Comparison of ENCODE assay signal across 2 cellular contexts in the genomic region with DNA sequence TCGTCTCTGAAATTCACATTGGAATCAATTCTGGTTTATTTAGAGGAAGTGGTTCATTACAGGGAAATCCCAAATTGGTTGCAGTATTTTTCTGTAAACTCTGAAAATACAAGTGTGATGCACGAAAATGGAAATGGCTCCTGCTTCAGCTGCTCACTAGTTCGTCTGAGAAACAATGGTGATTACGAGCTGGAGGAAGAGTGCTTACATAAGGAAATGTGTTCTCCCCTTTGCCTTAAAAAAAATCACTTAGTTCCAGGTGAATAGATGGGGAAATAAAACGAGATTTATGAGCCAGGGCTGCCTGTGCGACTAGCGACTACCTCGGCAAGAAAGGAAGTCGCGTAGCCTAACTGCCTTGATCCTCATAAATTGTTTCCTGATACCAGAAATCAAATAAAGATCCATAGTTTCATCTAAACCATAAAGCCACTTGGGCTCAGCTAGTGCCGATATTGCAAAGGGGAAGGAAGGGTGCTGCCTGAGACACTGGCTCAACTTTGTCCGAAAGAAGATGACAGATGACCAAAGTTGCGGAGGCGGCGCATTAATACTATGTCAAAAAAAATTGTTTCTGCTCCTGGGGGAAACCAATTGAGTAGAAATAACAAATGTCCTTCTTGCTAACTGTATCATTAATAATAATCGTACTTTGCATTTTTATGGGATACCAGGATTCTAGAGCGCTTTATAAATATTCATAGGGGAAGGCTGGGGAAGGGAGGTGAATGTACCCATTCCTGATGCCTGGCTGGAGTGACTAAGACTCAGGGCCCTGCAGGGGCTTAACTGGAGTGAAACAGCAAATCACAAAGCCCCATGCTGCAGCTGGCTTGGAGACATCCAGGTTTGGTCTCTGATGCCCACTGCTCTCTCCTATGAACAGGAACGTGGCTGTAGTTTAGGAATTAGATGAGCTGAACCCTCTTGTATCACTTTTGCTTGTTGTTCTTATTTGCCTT.
TF ChIP-seq lines count a peak whose summit lies in the region.

No MANE protein-coding gene starts in this region.

TF ChIP-seq in GM12878, 131 proteins besides CTCF, POLR2A, EP300 and RAD21 (continued from another document):
- TF ChIP-seq, protein P1, sequence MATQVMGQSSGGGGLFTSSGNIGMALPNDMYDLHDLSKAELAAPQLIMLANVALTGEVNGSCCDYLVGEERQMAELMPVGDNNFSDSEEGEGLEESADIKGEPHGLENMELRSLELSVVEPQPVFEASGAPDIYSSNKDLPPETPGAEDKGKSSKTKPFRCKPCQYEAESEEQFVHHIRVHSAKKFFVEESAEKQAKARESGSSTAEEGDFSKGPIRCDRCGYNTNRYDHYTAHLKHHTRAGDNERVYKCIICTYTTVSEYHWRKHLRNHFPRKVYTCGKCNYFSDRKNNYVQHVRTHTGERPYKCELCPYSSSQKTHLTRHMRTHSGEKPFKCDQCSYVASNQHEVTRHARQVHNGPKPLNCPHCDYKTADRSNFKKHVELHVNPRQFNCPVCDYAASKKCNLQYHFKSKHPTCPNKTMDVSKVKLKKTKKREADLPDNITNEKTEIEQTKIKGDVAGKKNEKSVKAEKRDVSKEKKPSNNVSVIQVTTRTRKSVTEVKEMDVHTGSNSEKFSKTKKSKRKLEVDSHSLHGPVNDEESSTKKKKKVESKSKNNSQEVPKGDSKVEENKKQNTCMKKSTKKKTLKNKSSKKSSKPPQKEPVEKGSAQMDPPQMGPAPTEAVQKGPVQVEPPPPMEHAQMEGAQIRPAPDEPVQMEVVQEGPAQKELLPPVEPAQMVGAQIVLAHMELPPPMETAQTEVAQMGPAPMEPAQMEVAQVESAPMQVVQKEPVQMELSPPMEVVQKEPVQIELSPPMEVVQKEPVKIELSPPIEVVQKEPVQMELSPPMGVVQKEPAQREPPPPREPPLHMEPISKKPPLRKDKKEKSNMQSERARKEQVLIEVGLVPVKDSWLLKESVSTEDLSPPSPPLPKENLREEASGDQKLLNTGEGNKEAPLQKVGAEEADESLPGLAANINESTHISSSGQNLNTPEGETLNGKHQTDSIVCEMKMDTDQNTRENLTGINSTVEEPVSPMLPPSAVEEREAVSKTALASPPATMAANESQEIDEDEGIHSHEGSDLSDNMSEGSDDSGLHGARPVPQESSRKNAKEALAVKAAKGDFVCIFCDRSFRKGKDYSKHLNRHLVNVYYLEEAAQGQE (IDR thresholded peaks at IDR 0.05; ENCODE audit: low read depth, low read length) = no peak
- TF ChIP-seq BHLHE40 (IDR thresholded peaks at IDR 0.05; ENCODE audit: borderline replicate concordance in 1 of 2, low read depth in 2 of 2, low read length in 1 of 2) = 0 out of 4 replicates have a peak, but pooled peaks of 1 of the 2 experiments have one; percentile 9
- TF ChIP-seq ETV6 (conservative IDR thresholded peaks at IDR 0.05 in 1 of 2, IDR thresholded peaks at IDR 0.05 in 1 of 2; ENCODE audit: borderline replicate concordance in 1 of 2, low read depth in 1 of 2) = 0 out of 4 replicates have a peak, but pooled peaks of 1 of the 2 experiments have one; percentile 12
- no peak for TF ChIP-seq RB1 (IDR thresholded peaks at IDR 0.05; ENCODE audit: borderline replicate concordance)
- peak; percentile 87 for TF ChIP-seq SPI1 (IDR thresholded peaks at IDR 0.05; ENCODE audit: borderline replicate concordance, insufficient read depth, low read depth, low read length)
- no peak for TF ChIP-seq RCOR1 (conservative IDR thresholded peaks at IDR 0.05; ENCODE audit: low read depth, low read length)
- no peak for TF ChIP-seq CEBPB (IDR thresholded peaks at IDR 0.05; ENCODE audit: borderline replicate concordance in 1 of 2, low read depth in 2 of 2, low read length in 2 of 2)
- TF ChIP-seq MEF2A (IDR thresholded peaks at IDR 0.05; ENCODE audit: insufficient read depth, low read depth, low read length) = 0 out of 2 replicates have a peak, but pooled peaks have one; percentile 6
- 0 out of 2 replicates have a peak, but pooled peaks have one; percentile 28 for TF ChIP-seq NFIC (IDR thresholded peaks at IDR 0.05; ENCODE audit: low read depth, low read length)
- TF ChIP-seq IRF4 (IDR thresholded peaks at IDR 0.05; ENCODE audit: low read depth, low read length) = 0 out of 2 replicates have a peak, but pooled peaks have one; percentile 17

TF ChIP-seq in liver, 16 proteins besides CTCF, POLR2A, EP300 and RAD21 (continued from another document):
- TF ChIP-seq, protein P1 (IDR thresholded peaks at IDR 0.05) = no peak
- TF ChIP-seq, protein P2, sequence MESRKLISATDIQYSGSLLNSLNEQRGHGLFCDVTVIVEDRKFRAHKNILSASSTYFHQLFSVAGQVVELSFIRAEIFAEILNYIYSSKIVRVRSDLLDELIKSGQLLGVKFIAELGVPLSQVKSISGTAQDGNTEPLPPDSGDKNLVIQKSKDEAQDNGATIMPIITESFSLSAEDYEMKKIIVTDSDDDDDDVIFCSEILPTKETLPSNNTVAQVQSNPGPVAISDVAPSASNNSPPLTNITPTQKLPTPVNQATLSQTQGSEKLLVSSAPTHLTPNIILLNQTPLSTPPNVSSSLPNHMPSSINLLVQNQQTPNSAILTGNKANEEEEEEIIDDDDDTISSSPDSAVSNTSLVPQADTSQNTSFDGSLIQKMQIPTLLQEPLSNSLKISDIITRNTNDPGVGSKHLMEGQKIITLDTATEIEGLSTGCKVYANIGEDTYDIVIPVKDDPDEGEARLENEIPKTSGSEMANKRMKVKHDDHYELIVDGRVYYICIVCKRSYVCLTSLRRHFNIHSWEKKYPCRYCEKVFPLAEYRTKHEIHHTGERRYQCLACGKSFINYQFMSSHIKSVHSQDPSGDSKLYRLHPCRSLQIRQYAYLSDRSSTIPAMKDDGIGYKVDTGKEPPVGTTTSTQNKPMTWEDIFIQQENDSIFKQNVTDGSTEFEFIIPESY (IDR thresholded peaks at IDR 0.05) = no peak
- TF ChIP-seq JUND (IDR thresholded peaks at IDR 0.05) (no peak), HNF4G (IDR thresholded peaks at IDR 0.05) (no peak), RXRA (IDR thresholded peaks at IDR 0.05) (no peak), TAF1 (conservative IDR thresholded peaks at IDR 0.05) (no peak)
TF ChIP-seq in liver: peak in this region for 0.
